ENCODE assay signal across 15 cellular contexts in the genomic region with DNA sequence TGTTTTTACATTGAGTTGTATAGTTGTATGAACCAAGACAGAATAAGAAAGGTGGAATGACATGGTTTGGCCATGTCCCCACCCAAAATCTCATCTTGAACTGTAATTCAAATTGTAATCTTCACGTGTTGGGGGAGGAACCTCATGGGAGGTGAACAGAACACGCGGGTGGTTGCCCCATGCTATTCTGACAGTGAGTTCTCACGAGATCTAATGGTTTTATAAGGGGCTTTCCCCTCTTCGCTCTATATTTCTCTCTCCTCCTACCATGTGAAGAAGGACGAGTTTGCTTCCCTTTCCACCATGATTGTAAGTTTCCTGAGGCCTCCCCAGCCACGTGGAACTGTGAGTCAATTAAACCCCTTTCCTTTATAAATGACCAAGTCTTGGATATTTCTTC.
DNase-seq lines count a peak whose midpoint lies in the region; ATAC-seq lines count a peak whose summit lies in the region.
"Had no signal": no experiment of that assay in that cellular context is flagged by ENCODE, and none has a peak within 500 bp of the region (broad histone marks: within the 10 kb centered on the region; RNA-seq: fewer than 3 reads in every experiment).

No MANE protein-coding gene starts in this region.

- H3K36me3 Mint-ChIP-seq in activated T-cell treated with anti-CD3 and anti-CD28 coated beads, Interleukin-2, amount 50 U/mL, for 24 hours (ENCODE audit: low read depth) = peaks cover 4% of the 10 kb centered on the region
- H3K36me3 Mint-ChIP-seq in activated naive CD8-positive, alpha-beta T cell = peaks cover 2% of the 10 kb centered on the region
- peaks cover 5 to 12% of the 10 kb centered on the region in 2 donors for H3K36me3 Mint-ChIP-seq in stimulated activated naive B cell treated with anti-CD40 and anti-IgM and Interleukin-4, amounts not matched to agents 10 μg/mL and 1 μg/mL and 100 μg/mL, for 72 hours

- ATAC-seq in HG02885 (IDR thresholded peaks at IDR 0.05; ENCODE audit: poor library complexity, unreplicated experiment) (peak; percentile 14), HG02973 (IDR thresholded peaks at IDR 0.05; ENCODE audit: unreplicated experiment) (no peak)
- peak; percentile 75 to 85 for ATAC-seq in stimulated activated naive B cell treated with anti-CD40 and anti-IgM and Interleukin-4, amounts not matched to agents 10 μg/mL and 1 μg/mL and 100 μg/mL, for 72 hours (replicated peaks)
- ATAC-seq: foreskin keratinocyte, HepG2, left cardiac atrium, Right ventricle myocardium inferior had no signal

- H3K9me3 Mint-ChIP-seq in activated T-cell treated with anti-CD3 and anti-CD28 coated beads, Interleukin-2, amount 50 U/mL, for 24 hours = peaks cover 5% of the 10 kb centered on the region
- H3K9me3 Mint-ChIP-seq in activated naive CD8-positive, alpha-beta T cell (ENCODE audit: low read depth) = peaks cover 5% of the 10 kb centered on the region
- peaks cover 4 to 6% of the 10 kb centered on the region in 2 donors for H3K9me3 Mint-ChIP-seq in stimulated activated naive B cell treated with anti-CD40 and anti-IgM and Interleukin-4, amounts not matched to agents 10 μg/mL and 1 μg/mL and 100 μg/mL, for 72 hours

- no peak overlapping the region for H3K4me3 Mint-ChIP-seq in activated T-cell treated with anti-CD3 and anti-CD28 coated beads, Interleukin-2, amount 50 U/mL, for 24 hours
- peak overlapping the region; percentile 62 for H3K4me3 Mint-ChIP-seq in activated naive CD8-positive, alpha-beta T cell
- H3K4me3 Mint-ChIP-seq in stimulated activated naive B cell treated with anti-CD40 and anti-IgM and Interleukin-4, amounts not matched to agents 10 μg/mL and 1 μg/mL and 100 μg/mL, for 72 hours = peak overlapping the region; percentile 10 to 18

- no peak for DNase-seq in activated T-cell treated with anti-CD3 and anti-CD28 coated beads, Interleukin-2, amount 50 U/mL, for 24 hours
- no peak for DNase-seq in activated T-cell treated with anti-CD3 and anti-CD28 coated beads, Interleukin-2, amount 50 U/mL, for 1 hour
- no peak for DNase-seq in stimulated activated naive B cell treated with anti-CD40 and anti-IgM and Interleukin-4, amounts not matched to agents 10 μg/mL and 1 μg/mL and 100 μg/mL, for 72 hours
- DNase-seq in NCI-H82 (lab: John Stamatoyannopoulos, UW) = no peak
- no peak for DNase-seq in stimulated activated CD8-positive, alpha-beta memory T cell treated with anti-CD3 and anti-CD28 coated beads, Interleukin-4, amount 100 ng/mL, for 48 hours
- DNase-seq: foreskin keratinocyte, GF-D8, left cardiac atrium, NCI-H2081, NCI-H510A treated with DMSO at 0.1 percent for 48 hours had no signal

- peaks cover 14% of the 10 kb centered on the region for H3K4me1 Mint-ChIP-seq in activated T-cell treated with anti-CD3 and anti-CD28 coated beads, Interleukin-2, amount 50 U/mL, for 24 hours (ENCODE audit: low read depth)
- H3K4me1 Mint-ChIP-seq in activated naive CD8-positive, alpha-beta T cell (ENCODE audit: low read depth) = peaks cover 16% of the 10 kb centered on the region
- H3K4me1 Mint-ChIP-seq in stimulated activated naive B cell treated with anti-CD40 and anti-IgM and Interleukin-4, amounts not matched to agents 10 μg/mL and 1 μg/mL and 100 μg/mL, for 72 hours = peaks cover 19 to 34% of the 10 kb centered on the region in 2 donors

- H3K27ac Mint-ChIP-seq in activated T-cell treated with anti-CD3 and anti-CD28 coated beads, Interleukin-2, amount 50 U/mL, for 24 hours = peak overlapping the region; percentile 37
- H3K27ac Mint-ChIP-seq in activated naive CD8-positive, alpha-beta T cell = peak overlapping the region; percentile 85
- peak overlapping the region; percentile 79 for H3K27ac Mint-ChIP-seq in stimulated activated naive B cell treated with anti-CD40 and anti-IgM and Interleukin-4, amounts not matched to agents 10 μg/mL and 1 μg/mL and 100 μg/mL, for 72 hours

- no peaks in the 10 kb centered on the region for H3K27me3 Mint-ChIP-seq in activated T-cell treated with anti-CD3 and anti-CD28 coated beads, Interleukin-2, amount 50 U/mL, for 24 hours
- H3K27me3 Mint-ChIP-seq in activated naive CD8-positive, alpha-beta T cell = no peaks in the 10 kb centered on the region
- no peaks in the 10 kb centered on the region for H3K27me3 Mint-ChIP-seq in stimulated activated naive B cell treated with anti-CD40 and anti-IgM and Interleukin-4, amounts not matched to agents 10 μg/mL and 1 μg/mL and 100 μg/mL, for 72 hours
